Comparison of ENCODE assay signal across 19 cellular contexts in genomic region chr7:45689797-45690761, GRCh38.
DNase-seq lines count a peak whose midpoint lies in the region; ATAC-seq and TF ChIP-seq lines count a peak whose summit lies in the region.
"Had no signal": no experiment of that assay in that cellular context is flagged by ENCODE, and none has a peak within 500 bp of the region (broad histone marks: within the 10 kb centered on the region; RNA-seq: fewer than 3 reads in every experiment).

No MANE protein-coding gene starts in this region.

- POLR2A ChIA-PET in activated CD8-positive, alpha-beta T cell treated with anti-CD3 and anti-CD28 coated beads for 36 hours (lab: Charles Lee): no interaction called here

- no peaks in the 10 kb centered on the region for H3K36me3 ChIP-seq in colonic mucosa
- no peaks in the 10 kb centered on the region for H3K36me3 ChIP-seq in stomach
- H3K36me3 ChIP-seq: tibial nerve had no signal

- no peaks in the 10 kb centered on the region for H3K27me3 Mint-ChIP-seq in activated CD4-positive, alpha-beta T cell treated with anti-CD3 and anti-CD28 coated beads, Interleukin-2, amount 10 ng/mL, durations not matched to agents 24 days and 14 days
- no peaks in the 10 kb centered on the region for H3K27me3 Mint-ChIP-seq in activated CD8-positive, alpha-beta T cell treated with anti-CD3 and anti-CD28 coated beads for 36 hours

- H3K4me3 ChIP-seq in colonic mucosa (no peak overlapping the region), stomach (no peak overlapping the region)
- H3K4me3 ChIP-seq: K562, skin epidermis, tibial nerve had no signal

- no peaks in the 10 kb centered on the region for H3K36me3 Mint-ChIP-seq in activated CD4-positive, alpha-beta T cell treated with anti-CD3 and anti-CD28 coated beads, Interleukin-2, amount 10 ng/mL, durations not matched to agents 24 days and 14 days (ENCODE audit: low read depth)
- no peaks in the 10 kb centered on the region for H3K36me3 Mint-ChIP-seq in activated CD8-positive, alpha-beta T cell treated with anti-CD3 and anti-CD28 coated beads for 36 hours (ENCODE audit: low read depth)
- H3K36me3 Mint-ChIP-seq: CD8-positive, alpha-beta memory T cell; memory B cell had no signal

- peak; percentile 49 for DNase-seq in activated CD4-positive, alpha-beta T cell treated with anti-CD3 and anti-CD28 coated beads, Interleukin-2, amount 10 ng/mL, durations not matched to agents 24 days and 14 days
- no peak for DNase-seq in activated CD4-positive, alpha-beta T cell treated with anti-CD3 and anti-CD28 coated beads for 4 hours
- peak; percentile 14 for DNase-seq in colonic mucosa
- DNase-seq in mesenteric fat pad (ENCODE audit: low spot score): peak; percentile 81
- DNase-seq in stomach: no peak
- DNase-seq in GM19238 (ENCODE audit: insufficient read length, low spot score): no peak
- DNase-seq in activated CD8-positive, alpha-beta T cell treated with anti-CD3 and anti-CD28 coated beads for 36 hours: no peak
- DNase-seq: activated effector memory CD4-positive, alpha-beta T cell treated with Interleukin-2 at 50 U/mL for 16 hours; CD8-positive, alpha-beta memory T cell; cerebellar nuclear complex; NCI-H1048; NCI-H2171; NCI-H774 had no signal

- H3K27ac ChIP-seq in colonic mucosa (no peak overlapping the region), stomach (peak overlapping the region in 3 of 5 donors; percentile 13 to 26 (median 25))
- H3K27ac ChIP-seq: skin epidermis, tibial nerve had no signal

- 88 to 94% (median 89%) methylated on average over 12 to 15 of the region's 15 CpGs for WGBS in stomach, 5 donors

- H3K27ac Mint-ChIP-seq in activated CD4-positive, alpha-beta T cell treated with anti-CD3 and anti-CD28 coated beads, Interleukin-2, amount 10 ng/mL, durations not matched to agents 24 days and 14 days: no peak overlapping the region
- H3K27ac Mint-ChIP-seq in activated CD8-positive, alpha-beta T cell treated with anti-CD3 and anti-CD28 coated beads for 36 hours: no peak overlapping the region
- H3K27ac Mint-ChIP-seq: activated CD8-positive, alpha-beta T cell treated with anti-CD3 and anti-CD28 coated beads, Interleukin-2, amount 10 ng/mL, durations not matched to agents 7 days and 5 days; CD8-positive, alpha-beta memory T cell; memory B cell had no signal

- H3K27me3 ChIP-seq in colonic mucosa (no peaks in the 10 kb centered on the region), stomach (no peaks in the 10 kb centered on the region)
- H3K27me3 ChIP-seq: tibial nerve had no signal

- no peak for TF ChIP-seq POLR2A in stomach (IDR thresholded peaks at IDR 0.05)

- no peak overlapping the region for H3K4me3 Mint-ChIP-seq in activated CD4-positive, alpha-beta T cell treated with anti-CD3 and anti-CD28 coated beads, Interleukin-2, amount 10 ng/mL, durations not matched to agents 24 days and 14 days
- no peak overlapping the region for H3K4me3 Mint-ChIP-seq in activated CD8-positive, alpha-beta T cell treated with anti-CD3 and anti-CD28 coated beads for 36 hours
- H3K4me3 Mint-ChIP-seq: activated CD8-positive, alpha-beta T cell treated with anti-CD3 and anti-CD28 coated beads, Interleukin-2, amount 10 ng/mL, durations not matched to agents 7 days and 5 days; memory B cell had no signal

- H3K4me1 ChIP-seq in colonic mucosa (peaks cover 8% of the 10 kb centered on the region), stomach (peaks cover 8 to 21% (median 13%) of the 10 kb centered on the region in 4 donors)
- H3K4me1 ChIP-seq: tibial nerve had no signal

- H3K9me3 Mint-ChIP-seq in activated CD4-positive, alpha-beta T cell treated with anti-CD3 and anti-CD28 coated beads, Interleukin-2, amount 10 ng/mL, durations not matched to agents 24 days and 14 days: no peaks in the 10 kb centered on the region
- no peaks in the 10 kb centered on the region for H3K9me3 Mint-ChIP-seq in activated CD8-positive, alpha-beta T cell treated with anti-CD3 and anti-CD28 coated beads for 36 hours
- H3K9me3 Mint-ChIP-seq: CD8-positive, alpha-beta memory T cell; memory B cell had no signal

- H3K9me3 ChIP-seq in colonic mucosa: no peaks in the 10 kb centered on the region
- no peaks in the 10 kb centered on the region for H3K9me3 ChIP-seq in stomach

- CTCF ChIA-PET in activated CD8-positive, alpha-beta T cell treated with anti-CD3 and anti-CD28 coated beads for 36 hours (lab: Charles Lee): no interaction called here

- H3K4me1 Mint-ChIP-seq in activated CD4-positive, alpha-beta T cell treated with anti-CD3 and anti-CD28 coated beads, Interleukin-2, amount 10 ng/mL, durations not matched to agents 24 days and 14 days: no peaks in the 10 kb centered on the region
- no peaks in the 10 kb centered on the region for H3K4me1 Mint-ChIP-seq in activated CD8-positive, alpha-beta T cell treated with anti-CD3 and anti-CD28 coated beads for 36 hours (ENCODE audit: low read depth)
- H3K4me1 Mint-ChIP-seq: CD8-positive, alpha-beta memory T cell; memory B cell had no signal

- H3K9ac ChIP-seq in colonic mucosa (ENCODE audit: low read depth in 2 of 2, low read length in 2 of 2): no peak overlapping the region

- intact Hi-C loops in activated CD4-positive, alpha-beta T cell treated with anti-CD3 and anti-CD28 coated beads, Interleukin-2, amount 10 ng/mL, durations not matched to agents 24 days and 14 days (cut with micrococcal nuclease): no loop called here
- intact Hi-C loops in colonic mucosa (cut with DNase I) (no loop called here), stomach (cut with DNase I; ENCODE audit: low total_unique reads) (no loop called here)
- intact Hi-C loops in activated CD8-positive, alpha-beta T cell treated with anti-CD3 and anti-CD28 coated beads for 36 hours (cut with micrococcal nuclease): no loop called here

- no peak for ATAC-seq in GM19324 (IDR thresholded peaks at IDR 0.05; ENCODE audit: low FRiP score, unreplicated experiment)
- ATAC-seq in activated CD8-positive, alpha-beta T cell treated with anti-CD3 and anti-CD28 coated beads for 36 hours: no peak
- ATAC-seq: activated CD8-positive, alpha-beta T cell treated with anti-CD3 and anti-CD28 coated beads, Interleukin-2, amount 10 ng/mL, durations not matched to agents 7 days and 5 days; K562 had no signal

- no peak for TF ChIP-seq CTCF in colonic mucosa (IDR thresholded peaks at IDR 0.05)
- no peak for TF ChIP-seq CTCF in stomach (IDR thresholded peaks at IDR 0.05)
- no peak for TF ChIP-seq CTCF in activated CD8-positive, alpha-beta T cell treated with anti-CD3 and anti-CD28 coated beads for 36 hours (IDR thresholded peaks at IDR 0.05)

- no peak for TF ChIP-seq EP300 in stomach (IDR thresholded peaks at IDR 0.05)

Comparison
In these comparisons a context has a peak if more than half of its experiments do, and no peak if none do; other contexts are left out.
1. DNase-seq: peak in activated CD4-positive, alpha-beta T cell treated with anti-CD3 and anti-CD28 coated beads, Interleukin-2, amount 10 ng/mL, durations not matched to agents 24 days and 14 days (single experiment), colonic mucosa (single experiment) and mesenteric fat pad (single experiment); none in activated CD4-positive, alpha-beta T cell treated with anti-CD3 and anti-CD28 coated beads for 4 hours (0 of 2), stomach (single experiment), GM19238 (single experiment) and activated CD8-positive, alpha-beta T cell treated with anti-CD3 and anti-CD28 coated beads for 36 hours (single experiment).